20 cellular contexts compared by ENCODE assay signal in genomic region chr2:119425620-119426395, GRCh38. TPM values are rescaled to one million over a fixed set of nuclear protein-coding genes. Genes with fewer than 3 reads are reported as not detected.
DNase-seq lines count a peak whose midpoint lies in the region; ATAC-seq, FAIRE-seq and TF ChIP-seq lines count a peak whose summit lies in the region.
"Had no signal": no experiment of that assay in that cellular context is flagged by ENCODE, and none has a peak within 500 bp of the region (broad histone marks: within the 10 kb centered on the region; RNA-seq: fewer than 3 reads in every experiment).

No MANE protein-coding gene starts in this region.

- H3K9me3 Mint-ChIP-seq in activated CD4-positive, alpha-beta memory T cell treated with anti-CD3 and anti-CD28 coated beads, Interleukin-2, amount 10 ng/mL, durations not matched to agents 7 days and 5 days: no peaks in the 10 kb centered on the region

- peak overlapping the region in 1 of 2 donors; percentile 34 for H3K9ac ChIP-seq in kidney (ENCODE audit: low read length in 2 of 2)

- H3K4me2 ChIP-seq in osteoblast (ENCODE audit: insufficient read depth, low read length): no peak overlapping the region

- in situ Hi-C loops in gastrocnemius medialis (cut with MboI; ENCODE audit: low sequenced_read_pairs in 4 of 4): no loop called here

- H3K79me2 ChIP-seq in osteoblast (ENCODE audit: insufficient read depth, low read length): no peaks in the 10 kb centered on the region

- H3K4me3 Mint-ChIP-seq in activated CD4-positive, alpha-beta memory T cell treated with anti-CD3 and anti-CD28 coated beads, Interleukin-2, amount 10 ng/mL, durations not matched to agents 7 days and 5 days: no peak overlapping the region
- H3K4me3 Mint-ChIP-seq: CD8-positive, alpha-beta memory T cell; endodermal cell; naive thymus-derived CD4-positive, alpha-beta T cell; stimulated activated naive B cell treated with anti-CD40 and anti-IgM and Interleukin-4, amounts not matched to agents 10 μg/mL and 1 μg/mL and 100 μg/mL, for 72 hours had no signal

- H3K27ac Mint-ChIP-seq in activated CD4-positive, alpha-beta memory T cell treated with anti-CD3 and anti-CD28 coated beads, Interleukin-2, amount 10 ng/mL, durations not matched to agents 7 days and 5 days: no peak overlapping the region
- H3K27ac Mint-ChIP-seq: CD8-positive, alpha-beta memory T cell; endodermal cell; naive thymus-derived CD4-positive, alpha-beta T cell; stimulated activated naive B cell treated with anti-CD40 and anti-IgM and Interleukin-4, amounts not matched to agents 10 μg/mL and 1 μg/mL and 100 μg/mL, for 72 hours had no signal

- no peaks in the 10 kb centered on the region for H3K9me3 ChIP-seq in right cardiac atrium (ENCODE audit: control insufficient read depth, low read length)
- H3K9me3 ChIP-seq in kidney (ENCODE audit: control insufficient read depth in 1 of 2, low read length in 2 of 2): no peaks in the 10 kb centered on the region
- peaks cover 3% of the 10 kb centered on the region for H3K9me3 ChIP-seq in osteoblast (ENCODE audit: low read depth, low read length)
- H3K9me3 ChIP-seq in gastrocnemius medialis: no peaks in the 10 kb centered on the region
- H3K9me3 ChIP-seq: adrenal gland, SJCRH30 had no signal

- H3K27ac ChIP-seq in right cardiac atrium (ENCODE audit: low read length) (peak overlapping the region; percentile 51), kidney (ENCODE audit: low read depth in 2 of 2, low read length in 2 of 2) (peak overlapping the region; percentile 87 to 93), osteoblast (ENCODE audit: low read depth, low read length) (no peak overlapping the region), gastrocnemius medialis (no peak overlapping the region)
- H3K27ac ChIP-seq: SJCRH30 had no signal

- ATAC-seq in right cardiac atrium (peak; percentile 14 to 56), gastrocnemius medialis (no peak), HG03378 (IDR thresholded peaks at IDR 0.05; ENCODE audit: unreplicated experiment) (no peak)
- ATAC-seq: naive thymus-derived CD4-positive, alpha-beta T cell; stimulated activated naive B cell treated with anti-CD40 and anti-IgM and Interleukin-4, amounts not matched to agents 10 μg/mL and 1 μg/mL and 100 μg/mL, for 72 hours had no signal

- H3K36me3 Mint-ChIP-seq in activated CD4-positive, alpha-beta memory T cell treated with anti-CD3 and anti-CD28 coated beads, Interleukin-2, amount 10 ng/mL, durations not matched to agents 7 days and 5 days (ENCODE audit: low read depth): no peaks in the 10 kb centered on the region
- H3K36me3 Mint-ChIP-seq: CD8-positive, alpha-beta memory T cell had no signal

- POLR2A ChIA-PET in activated CD4-positive, alpha-beta memory T cell treated with anti-CD3 and anti-CD28 coated beads, Interleukin-2, amount 10 ng/mL, durations not matched to agents 7 days and 5 days (lab: Charles Lee): no interaction called here

- FAIRE-seq in kidney (lab: Jason Lieb, UNC): no peak

- H3K27me3 Mint-ChIP-seq in activated CD4-positive, alpha-beta memory T cell treated with anti-CD3 and anti-CD28 coated beads, Interleukin-2, amount 10 ng/mL, durations not matched to agents 7 days and 5 days: peaks cover 60% of the 10 kb centered on the region

- H3K4me3 ChIP-seq in right cardiac atrium (ENCODE audit: low read length): no peak overlapping the region
- H3K4me3 ChIP-seq in kidney (ENCODE audit: low read length in 2 of 2): peak overlapping the region in 1 of 2 donors; percentile 22
- H3K4me3 ChIP-seq in osteoblast (ENCODE audit: insufficient read depth, low read length): no peak overlapping the region
- no peak overlapping the region for H3K4me3 ChIP-seq in H7 (ENCODE audit: insufficient read depth, low read depth, low read length)
- no peak overlapping the region for H3K4me3 ChIP-seq in gastrocnemius medialis
- H3K4me3 ChIP-seq: adrenal gland, SJCRH30 had no signal

- H3K4me1 Mint-ChIP-seq in activated CD4-positive, alpha-beta memory T cell treated with anti-CD3 and anti-CD28 coated beads, Interleukin-2, amount 10 ng/mL, durations not matched to agents 7 days and 5 days: no peaks in the 10 kb centered on the region
- H3K4me1 Mint-ChIP-seq: CD8-positive, alpha-beta memory T cell; naive thymus-derived CD4-positive, alpha-beta T cell had no signal

- no peaks in the 10 kb centered on the region for H3K36me3 ChIP-seq in kidney (ENCODE audit: control insufficient read depth in 1 of 2, insufficient read depth in 2 of 2, low read length in 2 of 2)
- no peaks in the 10 kb centered on the region for H3K36me3 ChIP-seq in osteoblast (ENCODE audit: insufficient read depth, low read length)
- no peaks in the 10 kb centered on the region for H3K36me3 ChIP-seq in H7 (replicated peaks; ENCODE audit: control insufficient read depth, insufficient read depth, low read length)
- H3K36me3 ChIP-seq in gastrocnemius medialis: no peaks in the 10 kb centered on the region
- H3K36me3 ChIP-seq: adrenal gland, SJCRH30 had no signal

- WGBS in right cardiac atrium: 77% methylated on average over 7 of the region's 7 CpGs

- DNase-seq in right cardiac atrium (peak in 1 of 3 donors; percentile 42), cardiac septum (ENCODE audit: low spot score) (no peak), kidney (no peak), osteoblast (ENCODE audit: insufficient read length, low spot score, missing footprints) (peak; percentile 69), H7 (no peak), gastrocnemius medialis (no peak)
- DNase-seq in activated CD4-positive, alpha-beta memory T cell treated with anti-CD3 and anti-CD28 coated beads, Interleukin-2, amount 10 ng/mL, durations not matched to agents 7 days and 5 days: no peak
- DNase-seq: activated CD4-positive, CD25-positive, alpha-beta regulatory T cell; caudate nucleus; CD8-positive, alpha-beta memory T cell; hypothalamus; MM.1S; naive thymus-derived CD4-positive, alpha-beta T cell; NCI-H187 treated with DMSO at 0.1 percent for 48 hours; SJCRH30; stimulated activated naive B cell treated with anti-CD40 and anti-IgM and Interleukin-4, amounts not matched to agents 10 μg/mL and 1 μg/mL and 100 μg/mL, for 72 hours; T-helper 2 cell had no signal

- CTCF ChIA-PET in activated CD4-positive, alpha-beta memory T cell treated with anti-CD3 and anti-CD28 coated beads, Interleukin-2, amount 10 ng/mL, durations not matched to agents 7 days and 5 days (lab: Charles Lee): no interaction called here

- H2AFZ ChIP-seq in osteoblast (ENCODE audit: low read length): no peak overlapping the region

- H4K20me1 ChIP-seq in osteoblast (ENCODE audit: insufficient read depth, low read length): no peaks in the 10 kb centered on the region

- H3K27me3 ChIP-seq in right cardiac atrium (ENCODE audit: control insufficient read depth, insufficient read depth) (no peaks in the 10 kb centered on the region), osteoblast (ENCODE audit: insufficient read depth, low read length) (peaks cover 43% of the 10 kb centered on the region), H7 (ENCODE audit: control insufficient read depth, insufficient read depth, low read length) (peaks cover 5% of the 10 kb centered on the region; the same call in 1 of the 2 replicates), gastrocnemius medialis (no peaks in the 10 kb centered on the region)
- H3K27me3 ChIP-seq: adrenal gland had no signal

- TF ChIP-seq CTCF in kidney (IDR thresholded peaks at IDR 0.05; ENCODE audit: borderline replicate concordance, extremely low read depth, insufficient read depth): no peak
- TF ChIP-seq CTCF in osteoblast (IDR thresholded peaks at IDR 0.05; ENCODE audit: extremely low read depth, low read depth, low read length): no peak
- TF ChIP-seq CTCF in gastrocnemius medialis (IDR thresholded peaks at IDR 0.05 in 4 of 5, conservative IDR thresholded peaks at IDR 0.05 in 1 of 5): no peak

- H3K4me1 ChIP-seq in right cardiac atrium (ENCODE audit: control insufficient read depth, insufficient read depth, low read length) (peaks cover 19% of the 10 kb centered on the region), kidney (ENCODE audit: control insufficient read depth in 1 of 2, insufficient read depth in 1 of 2, low read depth in 1 of 2, low read length in 2 of 2) (peaks cover 29 to 33% of the 10 kb centered on the region in 2 donors), osteoblast (ENCODE audit: insufficient read depth, low read length) (no peaks in the 10 kb centered on the region), gastrocnemius medialis (no peaks in the 10 kb centered on the region)
- H3K4me1 ChIP-seq: SJCRH30 had no signal

- intact Hi-C loops in right cardiac atrium (cut with DNase I): no loop called here
- intact Hi-C loops in cardiac septum (cut with DNase I): no loop called here
- intact Hi-C loops in kidney (cut with DNase I): no loop called here
- intact Hi-C loops in gastrocnemius medialis (cut with DNase I; ENCODE audit: low total_unique reads): no loop called here

- no peak for TF ChIP-seq POLR2A in gastrocnemius medialis (IDR thresholded peaks at IDR 0.05)

RNA-seq across cellular contexts. Expression of gene TMEM37, which starts 5.8 kb away (rescaled TPM):
- 1 to 10 TPM; 4.7 to 9.6 (median 7.5) TPM for total RNA-seq in right cardiac atrium
- polyA plus RNA-seq in right cardiac atrium: 8.2 TPM
- 1.5 TPM for total RNA-seq in cardiac septum
- 59.4 TPM for total RNA-seq in kidney
- 221 TPM for polyA plus RNA-seq in kidney (ENCODE audit: insufficient read depth, low read depth, low replicate concordance)
- total RNA-seq in osteoblast: 1.1 and 1.2 TPM in 2 replicates
- total RNA-seq in activated CD4-positive, alpha-beta memory T cell treated with anti-CD3 and anti-CD28 coated beads, Interleukin-2, amount 10 ng/mL, durations not matched to agents 7 days and 5 days: not detected
- total RNA-seq in H7 (2014; rRNA removed; shearing (Covaris generic)): 4.2 and 5.0 TPM in 2 replicates
- total RNA-seq in gastrocnemius medialis: 1 to 10 TPM in 1 of 4 donors, under 1 TPM in 3; 0.49 to 2.7 (median 0.64) TPM
- total RNA-seq: CD8-positive, alpha-beta memory T cell had no signal
- polyA plus RNA-seq: CD8-positive, alpha-beta memory T cell had no signal

RNA-seq across cellular contexts. Expression of gene DBI, which starts 59.0 kb away (rescaled TPM):
- total RNA-seq in right cardiac atrium: 100 to 1,000 TPM; 178 to 218 (median 200) TPM
- polyA plus RNA-seq in right cardiac atrium: 671 TPM
- total RNA-seq in cardiac septum: 251 TPM
- total RNA-seq in kidney: 135 TPM
- polyA plus RNA-seq in kidney (ENCODE audit: insufficient read depth, low read depth, low replicate concordance): 1,066 TPM
- 65.1 and 77.2 TPM in 2 replicates for total RNA-seq in osteoblast
- 100 to 1,000 TPM; 142 to 150 TPM for total RNA-seq in activated CD4-positive, alpha-beta memory T cell treated with anti-CD3 and anti-CD28 coated beads, Interleukin-2, amount 10 ng/mL, durations not matched to agents 7 days and 5 days
- total RNA-seq in H7 (2014; rRNA removed; shearing (Covaris generic)): 94.0 and 97.5 TPM in 2 replicates
- 100 to 1,000 TPM in 1 of 4 donors, 10 to 100 TPM in 3; 17.3 to 102 (median 55.2) TPM for total RNA-seq in gastrocnemius medialis

RNA-seq across cellular contexts. Expression of gene C2orf76, which starts 59.2 kb away (rescaled TPM):
- 10 to 100 TPM; 11.4 to 13.3 (median 13.0) TPM for total RNA-seq in right cardiac atrium
- polyA plus RNA-seq in right cardiac atrium: 27.7 TPM
- 11.7 TPM for total RNA-seq in cardiac septum
- 12.4 TPM for total RNA-seq in kidney
- polyA plus RNA-seq in kidney (ENCODE audit: insufficient read depth, low read depth, low replicate concordance): 31.3 TPM
- total RNA-seq in osteoblast: 6.5 and 10.3 TPM in 2 replicates
- 1 to 10 TPM; 6.9 to 7.1 TPM for total RNA-seq in activated CD4-positive, alpha-beta memory T cell treated with anti-CD3 and anti-CD28 coated beads, Interleukin-2, amount 10 ng/mL, durations not matched to agents 7 days and 5 days
- 11.0 and 14.1 TPM in 2 replicates for total RNA-seq in H7 (2014; rRNA removed; shearing (Covaris generic))
- 1 to 10 TPM in 2 of 4 donors, under 1 TPM in 1, not detected in 1; 0.61 to 5.9 (median 2.6) TPM for total RNA-seq in gastrocnemius medialis

Comparison
In these comparisons a context has a peak if more than half of its experiments do, and no peak if none do; other contexts are left out.
1. ATAC-seq: peak in right cardiac atrium (2 of 2); none in gastrocnemius medialis (0 of 2) and HG03378 (single experiment).
2. H3K27ac ChIP-seq: peak in right cardiac atrium (single experiment) and kidney (2 of 2); none in osteoblast (single experiment) and gastrocnemius medialis (0 of 4).